8 cellular contexts compared by ENCODE assay signal in genomic region chr14:61696753-61697318, GRCh38. TPM values are rescaled to one million over a fixed set of nuclear protein-coding genes. Genes with fewer than 3 reads are reported as not detected.
A peak's percentile ranks its signal among the peaks of the same experiment; 100 is the strongest.
DNase-seq lines count a peak whose midpoint lies in the region; ATAC-seq and TF ChIP-seq lines count a peak whose summit lies in the region.

No MANE protein-coding gene starts in this region.

- H3K79me2 ChIP-seq in Karpas-422 (ENCODE audit: low read length) = peaks cover 65% of the 10 kb centered on the region

- peak overlapping the region; percentile 88 for H3K4me2 ChIP-seq in Karpas-422 (ENCODE audit: low read depth, low read length, poor library complexity, severe bottlenecking)

- H2AFZ ChIP-seq in Karpas-422 (ENCODE audit: low read length) = no peak overlapping the region

- no peaks in the 10 kb centered on the region for H3K9me2 ChIP-seq in Karpas-422 (replicated peaks; ENCODE audit: insufficient read depth, low read length)

- no peak for ATAC-seq in CD4-positive, CD25-positive, alpha-beta regulatory T cell (ENCODE audit: low read depth in 2 of 2)
- ATAC-seq in natural killer cell (no peak), esophagus mucosa (no peak), GM18858 (IDR thresholded peaks at IDR 0.05; ENCODE audit: unreplicated experiment) (no peak)

- peaks cover 0 to 3% (median 0%) of the 10 kb centered on the region in 7 donors for H3K9me3 Mint-ChIP-seq in CD4-positive, CD25-positive, alpha-beta regulatory T cell
- peaks cover 0 to 2% of the 10 kb centered on the region in 2 donors for H3K9me3 Mint-ChIP-seq in natural killer cell

- DNase-seq in CD4-positive, CD25-positive, alpha-beta regulatory T cell = no peak
- DNase-seq in Karpas-422 (peak; percentile 70), dorsolateral prefrontal cortex (no peak), natural killer cell (no peak), SIG-M5 (lab: John Stamatoyannopoulos, UW) (no peak), D341Med (ENCODE audit: low spot score) (no peak)

- H3K36me3 Mint-ChIP-seq in CD4-positive, CD25-positive, alpha-beta regulatory T cell = no peaks in the 10 kb centered on the region
- H3K36me3 Mint-ChIP-seq in natural killer cell = no peaks in the 10 kb centered on the region

- H3K9me3 ChIP-seq in CD4-positive, CD25-positive, alpha-beta regulatory T cell (ENCODE audit: control insufficient read depth in 2 of 2, low read length in 2 of 2) = no peaks in the 10 kb centered on the region
- no peaks in the 10 kb centered on the region for H3K9me3 ChIP-seq in Karpas-422 (ENCODE audit: low read length)

- H3K36me3 ChIP-seq in CD4-positive, CD25-positive, alpha-beta regulatory T cell (ENCODE audit: control insufficient read depth, insufficient read depth, low read length) = no peaks in the 10 kb centered on the region
- H3K36me3 ChIP-seq in Karpas-422 (ENCODE audit: insufficient read depth, low read length) = peaks cover 7% of the 10 kb centered on the region; the same call in 1 of the 2 replicates

- TF ChIP-seq CTCF in dorsolateral prefrontal cortex (IDR thresholded peaks at IDR 0.05 in 54 of 56, conservative IDR thresholded peaks at IDR 0.05 in 2 of 56; ENCODE audit: low read depth in 1 of 56, partially characterized antibody in 56 of 56) (no peak), natural killer cell (IDR thresholded peaks at IDR 0.05) (no peak)

- peak overlapping the region; percentile 91 to 98 (median 96) for H3K4me3 Mint-ChIP-seq in CD4-positive, CD25-positive, alpha-beta regulatory T cell
- H3K4me3 Mint-ChIP-seq in natural killer cell = peak overlapping the region; percentile 97

- H3K27me3 Mint-ChIP-seq in CD4-positive, CD25-positive, alpha-beta regulatory T cell = peaks cover 2% of the 10 kb centered on the region
- no peaks in the 10 kb centered on the region for H3K27me3 Mint-ChIP-seq in natural killer cell (ENCODE audit: low read depth in 2 of 2)

- H3K27ac Mint-ChIP-seq in CD4-positive, CD25-positive, alpha-beta regulatory T cell = peak overlapping the region; percentile 87 to 97 (median 94)
- peak overlapping the region; percentile 95 to 97 for H3K27ac Mint-ChIP-seq in natural killer cell

- peak overlapping the region; percentile 47 for H3K27ac ChIP-seq in CD4-positive, CD25-positive, alpha-beta regulatory T cell (ENCODE audit: insufficient read depth, low read length, poor library complexity, severe bottlenecking)
- H3K27ac ChIP-seq in Karpas-422 (ENCODE audit: low read length) = peak overlapping the region; percentile 87
- peak overlapping the region in 32 of 59 donors; percentile 14 to 100 (median 97) for H3K27ac ChIP-seq in dorsolateral prefrontal cortex

- intact Hi-C loops in dorsolateral prefrontal cortex (cut with DNase I) (loop anchor here (5.0 to 10.0 kb wide), 2 partner anchors 65 to 1452 kb away; partner anchors contain the start of genes SNAPC1 (in 2 of the 2) and PPM1A (in 1 of the 2)), natural killer cell (cut with micrococcal nuclease) (loop anchor here (5.0 to 10.0 kb wide), 2 partner anchors 48 to 370 kb away; no protein-coding TSS in a partner anchor)

- peaks cover 32 to 60% (median 51%) of the 10 kb centered on the region in 4 donors for H3K4me1 Mint-ChIP-seq in CD4-positive, CD25-positive, alpha-beta regulatory T cell
- H3K4me1 Mint-ChIP-seq in natural killer cell = peaks cover 53 to 56% of the 10 kb centered on the region in 2 donors

- peak overlapping the region; percentile 95 for H3K4me3 ChIP-seq in CD4-positive, CD25-positive, alpha-beta regulatory T cell (ENCODE audit: low read depth, low read length)
- H3K4me3 ChIP-seq in Karpas-422 (ENCODE audit: low read length) = peak overlapping the region; percentile 91
- H3K4me3 ChIP-seq in dorsolateral prefrontal cortex = peak overlapping the region; percentile 72 to 100 (median 96)

- peaks cover 51% of the 10 kb centered on the region for H3K4me1 ChIP-seq in CD4-positive, CD25-positive, alpha-beta regulatory T cell (ENCODE audit: control insufficient read depth, insufficient read depth, low read length, poor library complexity, severe bottlenecking)
- H3K4me1 ChIP-seq in Karpas-422 (ENCODE audit: low read length) = peaks cover 59% of the 10 kb centered on the region

- H3K9ac ChIP-seq in Karpas-422 (ENCODE audit: low read length) = peak overlapping the region; percentile 98

- H4K20me1 ChIP-seq in Karpas-422 (ENCODE audit: insufficient read depth, low read depth, low read length) = peaks cover 53% of the 10 kb centered on the region

- no peaks in the 10 kb centered on the region for H3K27me3 ChIP-seq in CD4-positive, CD25-positive, alpha-beta regulatory T cell (ENCODE audit: control insufficient read depth, insufficient read depth, low read length)
- H3K27me3 ChIP-seq in Karpas-422 (ENCODE audit: low read length) = no peaks in the 10 kb centered on the region
- no peaks in the 10 kb centered on the region for H3K27me3 ChIP-seq in dorsolateral prefrontal cortex

RNA-seq across cellular contexts. Expression of gene HIF1A, which starts 1.5 kb away (rescaled TPM):
- total RNA-seq in CD4-positive, CD25-positive, alpha-beta regulatory T cell = 123 TPM
- 10 to 100 TPM; 48.2 to 62.3 (median 57.5) TPM for polyA plus RNA-seq in CD4-positive, CD25-positive, alpha-beta regulatory T cell
- total RNA-seq in Karpas-422 (2014; rRNA removed; shearing (Covaris generic); ENCODE audit: low replicate concordance) = 111 and 233 TPM in 2 replicates
- total RNA-seq in dorsolateral prefrontal cortex (100 to 1,000 TPM in 11 of 120 experiments, 10 to 100 TPM in 109; 54.8 to 115 (median 81.7) TPM), natural killer cell (100 to 1,000 TPM; 174 to 184 (median 177) TPM), esophagus mucosa (155 TPM)

Comparison
In these comparisons a context has a peak if more than half of its experiments do, and no peak if none do; other contexts are left out.
1. H3K27ac ChIP-seq: peak in every context shown above with its lines; median percentile 97 in dorsolateral prefrontal cortex; 87 in Karpas-422; 47 in CD4-positive, CD25-positive, alpha-beta regulatory T cell.